ENCODE assay signal across 26 cellular contexts in genomic region chr5:66001952-66002351, GRCh38.
"Had no signal": no experiment of that assay in that cellular context is flagged by ENCODE, and none has a peak within 500 bp of the region (broad histone marks: within the 10 kb centered on the region; RNA-seq: fewer than 3 reads in every experiment).

No MANE protein-coding gene starts in this region.

- H3K27me3 ChIP-seq: adrenal gland, body of pancreas, colonic mucosa, gastrocnemius medialis, hepatocyte, uterus had no signal

- ATAC-seq: body of pancreas; gastrocnemius medialis; left colon; naive thymus-derived CD4-positive, alpha-beta T cell; right cardiac atrium had no signal

- DNase-seq: activated CD4-positive, alpha-beta T cell treated with anti-CD3 and anti-CD28 coated beads for 4 hours; activated CD4-positive, alpha-beta T cell treated with anti-CD3 and anti-CD28 coated beads, Interleukin-2, amount 50 U/mL, for 4 hours; activated CD8-positive, alpha-beta memory T cell treated with anti-CD3 and anti-CD28 coated beads for 24 hours; activated gamma-delta T cell; activated naive CD4-positive, alpha-beta T cell treated with anti-CD3 and anti-CD28 coated beads, Interleukin-2, amount 10 ng/mL, durations not matched to agents 7 days and 5 days; adrenal gland; aorta; body of pancreas; cerebellar nuclear complex; colonic mucosa; effector CD8-positive, alpha-beta T cell; gastrocnemius medialis; glutamatergic neuron; left colon; mammary epithelial cell; naive thymus-derived CD4-positive, alpha-beta T cell; right cardiac atrium; stimulated activated CD4-positive, alpha-beta T cell treated with anti-CD3 and anti-CD28 coated beads, Interleukin-15, amount 100 ng/mL, for 24 hours; stimulated activated naive CD4-positive, alpha-beta T cell treated with Interleukin-2 at 50 U/mL for 16 hours; uterus had no signal

- FAIRE-seq: keratinocyte, TTC549 had no signal

- H3K36me3 ChIP-seq: adrenal gland, colonic mucosa, gastrocnemius medialis, uterus had no signal

- H3K27ac Mint-ChIP-seq: type B pancreatic cell had no signal

- H3K9me3 ChIP-seq: adrenal gland, body of pancreas, colonic mucosa, gastrocnemius medialis, uterus had no signal

- H3K4me1 Mint-ChIP-seq: mesothelial cell of epicardium had no signal

- H3K4me1 ChIP-seq: adrenal gland, body of pancreas, colonic mucosa, gastrocnemius medialis, uterus had no signal

- H3K27me3 Mint-ChIP-seq: activated naive CD4-positive, alpha-beta T cell treated with anti-CD3 and anti-CD28 coated beads, Interleukin-2, amount 10 ng/mL, durations not matched to agents 7 days and 5 days; naive thymus-derived CD4-positive, alpha-beta T cell; type B pancreatic cell had no signal

- H3K4me3 ChIP-seq: adrenal gland, body of pancreas, colonic mucosa, gastrocnemius medialis, hepatocyte, uterus had no signal

- H3K27ac ChIP-seq: adrenal gland, body of pancreas, colonic mucosa, gastrocnemius medialis, hepatocyte, uterus, VCaP had no signal

- H3K4me3 Mint-ChIP-seq: activated naive CD4-positive, alpha-beta T cell treated with anti-CD3 and anti-CD28 coated beads, Interleukin-2, amount 10 ng/mL, durations not matched to agents 7 days and 5 days; mesothelial cell of epicardium; type B pancreatic cell had no signal
